In the genomic region with DNA sequence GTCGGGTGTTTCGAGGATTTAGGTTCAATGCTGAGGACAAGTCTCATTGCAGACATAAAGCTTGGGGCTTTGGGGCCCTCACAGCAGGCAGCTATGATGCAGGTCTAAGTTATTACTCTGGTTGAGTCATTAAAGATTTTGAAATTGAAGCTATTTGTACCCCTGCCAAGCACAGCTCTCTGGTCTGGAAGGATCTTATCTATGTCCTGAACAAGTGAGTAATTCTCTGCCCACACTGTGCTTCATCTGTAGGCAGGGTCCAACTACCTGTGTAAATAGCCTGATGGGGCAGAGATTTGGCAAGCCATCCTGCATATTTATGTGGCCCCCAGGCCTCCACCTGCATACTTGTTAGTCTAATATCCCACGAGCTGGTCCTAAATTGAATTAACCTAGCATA, we compare ENCODE assay signal across 14 cellular contexts. TPM values are rescaled to one million over a fixed set of nuclear protein-coding genes. Genes with fewer than 3 reads are reported as not detected.
DNase-seq lines count a peak whose midpoint lies in the region; ATAC-seq and TF ChIP-seq lines count a peak whose summit lies in the region.
"Had no signal": no experiment of that assay in that cellular context is flagged by ENCODE, and none has a peak within 500 bp of the region (broad histone marks: within the 10 kb centered on the region; RNA-seq: fewer than 3 reads in every experiment).

No MANE protein-coding gene starts in this region.

- no peak overlapping the region for H3K4ac ChIP-seq in IMR-90 (ENCODE audit: low read depth, low read length)

- no CpG with 5 or more reads among the region's 3 CpGs for WGBS in IMR-90 (ENCODE audit: extremely low coverage in 2 of 2, insufficient read length in 1 of 2), 2 experiments

- H3K27me3 Mint-ChIP-seq in activated T-cell treated with anti-CD3 and anti-CD28 coated beads, Interleukin-2, amount 50 U/mL, for 24 hours, result peaks cover 32% of the 10 kb centered on the region
- H3K27me3 Mint-ChIP-seq: CD4-positive, CD25-positive, alpha-beta regulatory T cell had no signal

- intact Hi-C loops in IMR-90 (cut with micrococcal nuclease), result no loop called here
- intact Hi-C loops in left lung (cut with DNase I), result no loop called here

- H3K23ac ChIP-seq in IMR-90 (ENCODE audit: low read depth, low read length), result no peak overlapping the region

- no peaks in the 10 kb centered on the region for H4K20me1 ChIP-seq in IMR-90 (ENCODE audit: insufficient read depth, low read length)

- no peak overlapping the region for H4K91ac ChIP-seq in IMR-90 (ENCODE audit: insufficient read depth, low read depth, low read length)

- peak; percentile 35 for DNase-seq in AG08396 (ENCODE audit: low spot score)
- DNase-seq in IMR-90, result peak; percentile 52
- peak; percentile 17 for DNase-seq in brain pericyte (ENCODE audit: low read depth, low spot score)
- DNase-seq in left lung, result no peak
- DNase-seq in BE2C, result no peak
- no peak for DNase-seq in activated CD4-positive, alpha-beta T cell treated with anti-CD3 and anti-CD28 coated beads, Interleukin-2, amount 50 U/mL, for 1 hour
- DNase-seq in activated T-cell treated with anti-CD3 and anti-CD28 coated beads, Interleukin-2, amount 50 U/mL, for 24 hours, result no peak
- DNase-seq: activated T-cell treated with anti-CD3 and anti-CD28 coated beads, Interleukin-2, amount 50 U/mL, for 1 hour; CD4-positive, CD25-positive, alpha-beta regulatory T cell; glutamatergic neuron; retina; thyroid gland had no signal

- no peak overlapping the region for H3K14ac ChIP-seq in IMR-90 (replicated peaks; ENCODE audit: low read depth, low read length)

- H4K5ac ChIP-seq in IMR-90 (ENCODE audit: low read depth, low read length), result no peak overlapping the region; the same call in 1 of the 2 replicates

- CTCF ChIA-PET in IMR-90 (lab: Yijun Ruan, JAX), result no interaction called here

- H3K9me1 ChIP-seq in IMR-90 (ENCODE audit: insufficient read depth, low read length), result no peaks in the 10 kb centered on the region

- H3K9me3 Mint-ChIP-seq in activated T-cell treated with anti-CD3 and anti-CD28 coated beads, Interleukin-2, amount 50 U/mL, for 24 hours, result no peaks in the 10 kb centered on the region

- no peak for TF ChIP-seq RAD21 in IMR-90 (IDR thresholded peaks at IDR 0.05; ENCODE audit: low read length)

- POLR2A ChIA-PET in IMR-90 (lab: Charles Lee; ENCODE audit: unreplicated experiment), result no interaction called here

- in situ Hi-C loops in IMR-90 (cut with MboI; ENCODE audit: low sequenced_read_pairs), result no loop called here

- no peaks in the 10 kb centered on the region for H3K36me3 Mint-ChIP-seq in activated T-cell treated with anti-CD3 and anti-CD28 coated beads, Interleukin-2, amount 50 U/mL, for 24 hours (ENCODE audit: low read depth)
- H3K36me3 Mint-ChIP-seq: CD4-positive, CD25-positive, alpha-beta regulatory T cell had no signal

- dilution Hi-C loops in IMR-90 (cut with HindIII; ENCODE audit: low sequenced_read_pairs, unreplicated experiment), result no loop called here

- TF ChIP-seq CTCF in IMR-90 (conservative IDR thresholded peaks at IDR 0.05; ENCODE audit: low read depth, low read length) (no peak), left lung (IDR thresholded peaks at IDR 0.05) (no peak), BE2C (IDR thresholded peaks at IDR 0.05; ENCODE audit: low read depth, low read length) (no peak)

- no peak overlapping the region for H3K4me3 Mint-ChIP-seq in activated T-cell treated with anti-CD3 and anti-CD28 coated beads, Interleukin-2, amount 50 U/mL, for 24 hours
- H3K4me3 Mint-ChIP-seq: CD4-positive, CD25-positive, alpha-beta regulatory T cell; mesothelial cell of epicardium had no signal

- H2AK9ac ChIP-seq in IMR-90 (replicated peaks; ENCODE audit: low read depth, low read length, poor library complexity), result no peak overlapping the region

- no peak overlapping the region for H3K27ac Mint-ChIP-seq in activated T-cell treated with anti-CD3 and anti-CD28 coated beads, Interleukin-2, amount 50 U/mL, for 24 hours
- H3K27ac Mint-ChIP-seq: CD4-positive, CD25-positive, alpha-beta regulatory T cell; mesothelial cell of epicardium had no signal

- H3K4me3 ChIP-seq in IMR-90 (ENCODE audit: insufficient read depth, low read depth, low read length), result no peak overlapping the region
- H3K4me3 ChIP-seq in left lung, result no peak overlapping the region
- H3K4me3 ChIP-seq in BE2C (ENCODE audit: low read depth, low read length), result no peak overlapping the region
- H3K4me3 ChIP-seq: thyroid gland had no signal

- no peak overlapping the region for H3K56ac ChIP-seq in IMR-90 (ENCODE audit: extremely low read depth, insufficient read depth, low read length)

- H3K9me3 ChIP-seq in IMR-90 (ENCODE audit: control insufficient read depth, insufficient read depth, low read length) (0 out of 2 replicates have a peak, but pooled peaks cover 3% of the 10 kb centered on the region), left lung (no peaks in the 10 kb centered on the region), BE2C (no peaks in the 10 kb centered on the region)
- H3K9me3 ChIP-seq: thyroid gland had no signal

- no peak overlapping the region for H2BK20ac ChIP-seq in IMR-90 (ENCODE audit: low read depth, low read length)

- H3K27me3 ChIP-seq in IMR-90 (ENCODE audit: control insufficient read depth, insufficient read depth, low read length), result no peaks in the 10 kb centered on the region
- H3K27me3 ChIP-seq in left lung, result no peaks in the 10 kb centered on the region
- H3K27me3 ChIP-seq in BE2C, result no peaks in the 10 kb centered on the region
- H3K27me3 ChIP-seq: thyroid gland had no signal

- H2BK15ac ChIP-seq in IMR-90 (ENCODE audit: low read depth, low read length), result no peak overlapping the region

- no peak overlapping the region for H2AK5ac ChIP-seq in IMR-90 (ENCODE audit: low read depth, low read length)

- BruUV-seq in IMR-90 (replicated peaks; lab: Mats Ljungman, UMichigan), result no TSS peak

- H3K4me1 ChIP-seq in IMR-90 (ENCODE audit: control insufficient read depth, insufficient read depth, low read length) (no peaks in the 10 kb centered on the region), left lung (no peaks in the 10 kb centered on the region), BE2C (no peaks in the 10 kb centered on the region)
- H3K4me1 ChIP-seq: thyroid gland had no signal

- ATAC-seq in IMR-90 (ENCODE audit: low read depth) (no peak), left lung (peak; percentile 40), GM21528 (IDR thresholded peaks at IDR 0.05; ENCODE audit: low FRiP score, unreplicated experiment) (no peak)

- H3K27ac ChIP-seq in IMR-90 (ENCODE audit: insufficient read depth, low read length) (no peak overlapping the region), left lung (no peak overlapping the region)
- H3K27ac ChIP-seq: thyroid gland had no signal

- H3K9ac ChIP-seq in IMR-90 (ENCODE audit: low read depth, low read length), result no peak overlapping the region

- no peak overlapping the region for H2BK5ac ChIP-seq in IMR-90 (ENCODE audit: low read depth, low read length, poor library complexity, severe bottlenecking)

- H4K8ac ChIP-seq in IMR-90 (ENCODE audit: low read depth in 2 of 2, low read length in 2 of 2), result no peak overlapping the region

- H3K4me2 ChIP-seq in IMR-90 (ENCODE audit: low read depth, low read length), result no peak overlapping the region

- no peaks in the 10 kb centered on the region for H3K4me1 Mint-ChIP-seq in activated T-cell treated with anti-CD3 and anti-CD28 coated beads, Interleukin-2, amount 50 U/mL, for 24 hours (ENCODE audit: low read depth)
- H3K4me1 Mint-ChIP-seq: CD4-positive, CD25-positive, alpha-beta regulatory T cell had no signal

- H3K36me3 ChIP-seq in IMR-90 (ENCODE audit: control insufficient read depth, insufficient read depth, low read length) (no peaks in the 10 kb centered on the region), left lung (no peaks in the 10 kb centered on the region), BE2C (no peaks in the 10 kb centered on the region)
- H3K36me3 ChIP-seq: thyroid gland had no signal

- TF ChIP-seq POLR2A in IMR-90 (IDR thresholded peaks at IDR 0.05; ENCODE audit: low read depth, low read length), result no peak

- no peak overlapping the region for H2BK120ac ChIP-seq in IMR-90 (ENCODE audit: low read depth, low read length)

- no peak overlapping the region for H3K18ac ChIP-seq in IMR-90 (ENCODE audit: low read depth, low read length)

- H2AFZ ChIP-seq in IMR-90 (replicated peaks; ENCODE audit: low read length, poor library complexity), result no peak overlapping the region

- H3K79me1 ChIP-seq in IMR-90 (ENCODE audit: low read depth in 1 of 2, low read length in 2 of 2), result no peaks in the 10 kb centered on the region

TF ChIP-seq in IMR-90, 13 proteins besides CTCF, POLR2A, EP300 and RAD21 (continues in another document):
- TF ChIP-seq FOS (IDR thresholded peaks at IDR 0.05; ENCODE audit: low read depth, low read length) (no peak), MAFK (IDR thresholded peaks at IDR 0.05; ENCODE audit: low read depth, low read length) (no peak), CEBPB (IDR thresholded peaks at IDR 0.05; ENCODE audit: low read depth, low read length) (no peak), MXI1 (IDR thresholded peaks at IDR 0.05; ENCODE audit: borderline replicate concordance, low read depth, low read length) (no peak), MAZ (IDR thresholded peaks at IDR 0.05; ENCODE audit: borderline replicate concordance, low read depth, low read length) (no peak), RCOR1 (IDR thresholded peaks at IDR 0.05; ENCODE audit: insufficient replicate concordance, low read length) (no peak), BHLHE40 (IDR thresholded peaks at IDR 0.05; ENCODE audit: low read depth, low read length) (no peak), CHD1 (IDR thresholded peaks at IDR 0.05; ENCODE audit: low read depth, low read length) (no peak)
- TF ChIP-seq, protein P1, sequence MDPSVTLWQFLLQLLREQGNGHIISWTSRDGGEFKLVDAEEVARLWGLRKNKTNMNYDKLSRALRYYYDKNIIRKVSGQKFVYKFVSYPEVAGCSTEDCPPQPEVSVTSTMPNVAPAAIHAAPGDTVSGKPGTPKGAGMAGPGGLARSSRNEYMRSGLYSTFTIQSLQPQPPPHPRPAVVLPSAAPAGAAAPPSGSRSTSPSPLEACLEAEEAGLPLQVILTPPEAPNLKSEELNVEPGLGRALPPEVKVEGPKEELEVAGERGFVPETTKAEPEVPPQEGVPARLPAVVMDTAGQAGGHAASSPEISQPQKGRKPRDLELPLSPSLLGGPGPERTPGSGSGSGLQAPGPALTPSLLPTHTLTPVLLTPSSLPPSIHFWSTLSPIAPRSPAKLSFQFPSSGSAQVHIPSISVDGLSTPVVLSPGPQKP (IDR thresholded peaks at IDR 0.05; ENCODE audit: borderline replicate concordance, low read depth, low read length), result no peak

RNA-seq across cellular contexts. Expression of a gene that starts 41.4 kb away (rescaled TPM):
- total RNA-seq in IMR-90 (2012; rRNA removed) (not detected in 2 replicates), left lung (not detected)
- polyA plus RNA-seq in IMR-90 (2012; rRNA removed), result not detected in 2 replicates
- polyA plus RNA-seq in IMR-90 (2012; cell fraction: cytosol; rRNA removed), result not detected in 2 replicates
- polyA plus RNA-seq in IMR-90 (2012; cell fraction: nucleus; rRNA removed; ENCODE audit: low replicate concordance), result not detected in 2 replicates
- not detected for polyA plus RNA-seq in BE2C (2012; ENCODE audit: insufficient read depth, insufficient read length, low read depth)
- total RNA-seq: CD4-positive, CD25-positive, alpha-beta regulatory T cell; mesothelial cell of epicardium had no signal
- polyA plus RNA-seq: CD4-positive, CD25-positive, alpha-beta regulatory T cell had no signal

Comparison
In these comparisons a context has a peak if more than half of its experiments do, and no peak if none do; other contexts are left out.
1. DNase-seq: peak in AG08396 (single experiment), IMR-90 (single experiment) and brain pericyte (single experiment); none in left lung (0 of 2), BE2C (single experiment), activated CD4-positive, alpha-beta T cell treated with anti-CD3 and anti-CD28 coated beads, Interleukin-2, amount 50 U/mL, for 1 hour (single experiment) and activated T-cell treated with anti-CD3 and anti-CD28 coated beads, Interleukin-2, amount 50 U/mL, for 24 hours (single experiment).